ENCODE assay signal across 13 cellular contexts in genomic region chr10:33120700-33121099, GRCh38.
DNase-seq lines count a peak whose midpoint lies in the region; ATAC-seq and TF ChIP-seq lines count a peak whose summit lies in the region.
"Had no signal": no experiment of that assay in that cellular context is flagged by ENCODE, and none has a peak within 500 bp of the region (broad histone marks: within the 10 kb centered on the region; RNA-seq: fewer than 3 reads in every experiment).

No MANE protein-coding gene starts in this region.

- no peak overlapping the region for H3K27ac ChIP-seq in psoas muscle
- H3K27ac ChIP-seq: adrenal gland had no signal

- peaks cover 6% of the 10 kb centered on the region for H3K4me1 ChIP-seq in psoas muscle

- H3K36me3 Mint-ChIP-seq in activated naive CD4-positive, alpha-beta T cell treated with anti-CD3 and anti-CD28 coated beads, Interleukin-2, amount 50 U/mL, for 24 hours, result no peaks in the 10 kb centered on the region
- peaks cover 6% of the 10 kb centered on the region for H3K36me3 Mint-ChIP-seq in activated T-helper 2 cell treated with anti-CD3 and anti-CD28 coated beads, Interferon-gamma antibody, Interleukin-2, Interleukin-4, amounts not matched to agents 10 μg/mL and 5 μg/mL and 100 μg/mL, durations not matched to agents 14 hours and 24 hours and 36 hours (ENCODE audit: low read depth)

- no peak overlapping the region for H3K4me3 Mint-ChIP-seq in activated naive CD4-positive, alpha-beta T cell treated with anti-CD3 and anti-CD28 coated beads, Interleukin-2, amount 50 U/mL, for 24 hours
- H3K4me3 Mint-ChIP-seq in activated T-helper 2 cell treated with anti-CD3 and anti-CD28 coated beads, Interferon-gamma antibody, Interleukin-2, Interleukin-4, amounts not matched to agents 10 μg/mL and 5 μg/mL and 100 μg/mL, durations not matched to agents 14 hours and 24 hours and 36 hours (ENCODE audit: low read depth), result no peak overlapping the region
- peak overlapping the region in 1 of 2 donors; percentile 5 for H3K4me3 Mint-ChIP-seq in stimulated activated naive CD8-positive, alpha-beta T cell treated with anti-CD3 and anti-CD28 coated beads, Interleukin-15, amount 100 ng/mL, for 72 hours

- H3K36me3 ChIP-seq in psoas muscle (ENCODE audit: insufficient read depth in 1 of 2, low read depth in 1 of 2), result no peaks in the 10 kb centered on the region
- H3K36me3 ChIP-seq: adrenal gland had no signal

- H3K27ac Mint-ChIP-seq in activated naive CD4-positive, alpha-beta T cell treated with anti-CD3 and anti-CD28 coated beads, Interleukin-2, amount 50 U/mL, for 24 hours, result peak overlapping the region; percentile 71
- H3K27ac Mint-ChIP-seq in activated T-helper 2 cell treated with anti-CD3 and anti-CD28 coated beads, Interferon-gamma antibody, Interleukin-2, Interleukin-4, amounts not matched to agents 10 μg/mL and 5 μg/mL and 100 μg/mL, durations not matched to agents 14 hours and 24 hours and 36 hours, result peak overlapping the region; percentile 75
- H3K27ac Mint-ChIP-seq in stimulated activated naive CD8-positive, alpha-beta T cell treated with anti-CD3 and anti-CD28 coated beads, Interleukin-15, amount 100 ng/mL, for 72 hours, result peak overlapping the region in 1 of 2 donors; percentile 66
- H3K27ac Mint-ChIP-seq: progenitor cell of endocrine pancreas had no signal

- H3K4me1 Mint-ChIP-seq in activated naive CD4-positive, alpha-beta T cell treated with anti-CD3 and anti-CD28 coated beads, Interleukin-2, amount 50 U/mL, for 24 hours, result peaks cover 77% of the 10 kb centered on the region
- peaks cover 60% of the 10 kb centered on the region for H3K4me1 Mint-ChIP-seq in activated T-helper 2 cell treated with anti-CD3 and anti-CD28 coated beads, Interferon-gamma antibody, Interleukin-2, Interleukin-4, amounts not matched to agents 10 μg/mL and 5 μg/mL and 100 μg/mL, durations not matched to agents 14 hours and 24 hours and 36 hours (ENCODE audit: low read depth)
- H3K4me1 Mint-ChIP-seq in stimulated activated naive CD8-positive, alpha-beta T cell treated with anti-CD3 and anti-CD28 coated beads, Interleukin-15, amount 100 ng/mL, for 72 hours, result peaks cover 78% of the 10 kb centered on the region

- no peaks in the 10 kb centered on the region for H3K9me3 Mint-ChIP-seq in activated naive CD4-positive, alpha-beta T cell treated with anti-CD3 and anti-CD28 coated beads, Interleukin-2, amount 50 U/mL, for 24 hours
- H3K9me3 Mint-ChIP-seq in activated T-helper 2 cell treated with anti-CD3 and anti-CD28 coated beads, Interferon-gamma antibody, Interleukin-2, Interleukin-4, amounts not matched to agents 10 μg/mL and 5 μg/mL and 100 μg/mL, durations not matched to agents 14 hours and 24 hours and 36 hours, result no peaks in the 10 kb centered on the region
- H3K9me3 Mint-ChIP-seq in stimulated activated naive CD8-positive, alpha-beta T cell treated with anti-CD3 and anti-CD28 coated beads, Interleukin-15, amount 100 ng/mL, for 72 hours, result no peaks in the 10 kb centered on the region

- H3K4me3 ChIP-seq in psoas muscle, result no peak overlapping the region
- H3K4me3 ChIP-seq: adrenal gland had no signal

- H3K27me3 Mint-ChIP-seq in activated naive CD4-positive, alpha-beta T cell treated with anti-CD3 and anti-CD28 coated beads, Interleukin-2, amount 50 U/mL, for 24 hours, result no peaks in the 10 kb centered on the region
- H3K27me3 Mint-ChIP-seq in activated T-helper 2 cell treated with anti-CD3 and anti-CD28 coated beads, Interferon-gamma antibody, Interleukin-2, Interleukin-4, amounts not matched to agents 10 μg/mL and 5 μg/mL and 100 μg/mL, durations not matched to agents 14 hours and 24 hours and 36 hours (ENCODE audit: low read depth), result no peaks in the 10 kb centered on the region
- H3K27me3 Mint-ChIP-seq in stimulated activated naive CD8-positive, alpha-beta T cell treated with anti-CD3 and anti-CD28 coated beads, Interleukin-15, amount 100 ng/mL, for 72 hours, result no peaks in the 10 kb centered on the region

- intact Hi-C loops in activated T-helper 2 cell treated with anti-CD3 and anti-CD28 coated beads, Interferon-gamma antibody, Interleukin-2, Interleukin-4, amounts not matched to agents 10 μg/mL and 5 μg/mL and 100 μg/mL, durations not matched to agents 14 hours and 24 hours and 36 hours (cut with micrococcal nuclease), result loop anchor here (1.0 kb wide), 4 partner anchors 14 to 34 kb away; no protein-coding TSS in a partner anchor
- intact Hi-C loops in psoas muscle (cut with DNase I), result no loop called here

- no peak for TF ChIP-seq CTCF in psoas muscle (IDR thresholded peaks at IDR 0.05)

- WGBS in psoas muscle, 3 donors, result 91 to 97% (median 92%) methylated on average over 2 of the region's 2 CpGs

- no peak for DNase-seq in activated naive CD4-positive, alpha-beta T cell treated with anti-CD3 and anti-CD28 coated beads, Interleukin-2, amount 50 U/mL, for 16 hours
- DNase-seq in activated T-helper 2 cell treated with anti-CD3 and anti-CD28 coated beads, Interferon-gamma antibody, Interleukin-2, Interleukin-4, amounts not matched to agents 10 μg/mL and 5 μg/mL and 100 μg/mL, durations not matched to agents 14 hours and 24 hours and 36 hours (ENCODE audit: low spot score), result no peak
- DNase-seq in stimulated activated naive CD8-positive, alpha-beta T cell treated with anti-CD3 and anti-CD28 coated beads, Interleukin-15, amount 100 ng/mL, for 72 hours, result no peak
- DNase-seq in psoas muscle (no peak), NCI-H2081 treated with DMSO at 0.1 percent for 48 hours (lab: John Stamatoyannopoulos, UW) (no peak)
- DNase-seq in effector CD4-positive, alpha-beta T cell, result no peak
- DNase-seq: adrenal gland, NCI-H1930, NCI-H526, SK-N-SH had no signal

- H3K9me3 ChIP-seq in psoas muscle, result no peaks in the 10 kb centered on the region
- H3K9me3 ChIP-seq: adrenal gland, SK-N-SH had no signal

- ATAC-seq in HG02938 (IDR thresholded peaks at IDR 0.05; ENCODE audit: unreplicated experiment) (peak; percentile 72), psoas muscle (no peak)
- peak; percentile 96 for ATAC-seq in stimulated activated naive CD8-positive, alpha-beta T cell treated with anti-CD3 and anti-CD28 coated beads, Interleukin-15, amount 100 ng/mL, for 72 hours

- peaks cover 0 to 6% (median 0%) of the 10 kb centered on the region in 3 donors for H3K27me3 ChIP-seq in psoas muscle (ENCODE audit: insufficient read depth in 3 of 3, low read length in 2 of 3)
- H3K27me3 ChIP-seq: adrenal gland had no signal

Comparison
In these comparisons a context has a peak if more than half of its experiments do, and no peak if none do; other contexts are left out.
1. ATAC-seq: peak in HG02938 (single experiment) and stimulated activated naive CD8-positive, alpha-beta T cell treated with anti-CD3 and anti-CD28 coated beads, Interleukin-15, amount 100 ng/mL, for 72 hours (single experiment); none in psoas muscle (0 of 4).